In the genomic region with DNA sequence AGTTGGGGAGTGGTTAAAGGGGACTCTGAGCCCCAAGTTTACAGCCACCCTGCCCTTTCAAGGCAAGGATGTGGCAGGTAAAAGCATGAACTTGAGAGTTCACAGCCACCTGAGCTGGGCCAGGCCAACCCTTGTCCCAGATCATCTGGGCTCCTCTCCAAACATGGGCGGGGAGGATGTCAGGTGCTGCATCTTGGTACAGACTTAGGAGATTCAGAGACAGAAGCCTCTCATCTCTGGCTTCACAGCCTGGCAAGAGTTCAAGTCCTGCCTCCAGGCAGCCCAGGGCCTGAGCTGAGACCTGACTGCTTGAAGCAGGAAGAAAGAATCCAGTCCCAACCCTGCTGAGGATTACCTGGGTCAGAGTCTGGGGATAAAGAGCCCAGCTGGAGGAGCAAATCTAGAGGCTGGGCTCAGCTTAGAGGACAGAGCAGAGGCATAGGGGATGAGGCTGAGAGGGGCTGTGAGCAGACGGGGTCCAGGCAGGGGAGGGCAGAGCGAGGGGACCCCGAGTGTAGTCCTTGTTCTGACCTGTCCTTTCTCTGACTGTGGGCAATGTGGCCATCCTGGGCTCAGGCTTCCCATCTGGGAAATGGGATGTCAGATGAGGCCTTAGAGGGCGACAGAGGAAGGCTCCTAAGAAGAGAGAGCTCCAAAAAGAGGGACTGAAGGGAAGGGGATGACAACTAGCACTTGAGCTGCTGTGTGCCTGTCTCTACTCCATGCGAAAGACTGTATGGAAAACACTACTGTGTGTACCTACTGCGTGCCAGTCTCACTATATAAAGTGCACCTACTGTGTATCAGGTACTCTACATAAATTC, we compare ENCODE assay signal across 1 cellular context.
TF ChIP-seq lines count a peak whose summit lies in the region.

No MANE protein-coding gene starts in this region.

TF ChIP-seq in A549, 52 proteins besides CTCF, POLR2A, EP300 and RAD21 (continued from another document):
- TF ChIP-seq, protein P1, sequence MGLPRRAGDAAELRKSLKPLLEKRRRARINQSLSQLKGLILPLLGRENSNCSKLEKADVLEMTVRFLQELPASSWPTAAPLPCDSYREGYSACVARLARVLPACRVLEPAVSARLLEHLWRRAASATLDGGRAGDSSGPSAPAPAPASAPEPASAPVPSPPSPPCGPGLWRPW (IDR thresholded peaks at IDR 0.05): no peak
- TF ChIP-seq KDM1A (IDR thresholded peaks at IDR 0.05; ENCODE audit: low read depth) (no peak), HOXB5 (CRISPR knock-in tag; IDR thresholded peaks at IDR 0.05) (no peak), HOXB13 (CRISPR knock-in tag; IDR thresholded peaks at IDR 0.05; ENCODE audit: low read depth) (no peak), RFX5 (IDR thresholded peaks at IDR 0.05) (no peak), HDAC2 (IDR thresholded peaks at IDR 0.05) (no peak), ESRRA (IDR thresholded peaks at IDR 0.05; ENCODE audit: borderline replicate concordance, low read length) (no peak), SREBF2 (IDR thresholded peaks at IDR 0.05) (no peak), NFE2L2 (conservative IDR thresholded peaks at IDR 0.05; ENCODE audit: low read length) (no peak), MAFK (IDR thresholded peaks at IDR 0.05; ENCODE audit: partially characterized antibody) (no peak), GATA3 (IDR thresholded peaks at IDR 0.05; ENCODE audit: borderline replicate concordance) (no peak), POLR2AphosphoS2 (conservative IDR thresholded peaks at IDR 0.05; ENCODE audit: low read length) (no peak), HOXA7 (CRISPR knock-in tag; IDR thresholded peaks at IDR 0.05) (no peak), NPAS2 (CRISPR knock-in tag; IDR thresholded peaks at IDR 0.05; ENCODE audit: borderline replicate concordance) (no peak)
TF ChIP-seq in A549: peak in this region for 0.
